Comparison of ENCODE assay signal across 8 cellular contexts in genomic region chr4:40749717-40750460, GRCh38. TPM values are rescaled to one million over a fixed set of nuclear protein-coding genes. Genes with fewer than 3 reads are reported as not detected.
A peak's percentile ranks its signal among the peaks of the same experiment; 100 is the strongest.
DNase-seq lines count a peak whose midpoint lies in the region; ATAC-seq, FAIRE-seq and TF ChIP-seq lines count a peak whose summit lies in the region.

A gene with protein sequence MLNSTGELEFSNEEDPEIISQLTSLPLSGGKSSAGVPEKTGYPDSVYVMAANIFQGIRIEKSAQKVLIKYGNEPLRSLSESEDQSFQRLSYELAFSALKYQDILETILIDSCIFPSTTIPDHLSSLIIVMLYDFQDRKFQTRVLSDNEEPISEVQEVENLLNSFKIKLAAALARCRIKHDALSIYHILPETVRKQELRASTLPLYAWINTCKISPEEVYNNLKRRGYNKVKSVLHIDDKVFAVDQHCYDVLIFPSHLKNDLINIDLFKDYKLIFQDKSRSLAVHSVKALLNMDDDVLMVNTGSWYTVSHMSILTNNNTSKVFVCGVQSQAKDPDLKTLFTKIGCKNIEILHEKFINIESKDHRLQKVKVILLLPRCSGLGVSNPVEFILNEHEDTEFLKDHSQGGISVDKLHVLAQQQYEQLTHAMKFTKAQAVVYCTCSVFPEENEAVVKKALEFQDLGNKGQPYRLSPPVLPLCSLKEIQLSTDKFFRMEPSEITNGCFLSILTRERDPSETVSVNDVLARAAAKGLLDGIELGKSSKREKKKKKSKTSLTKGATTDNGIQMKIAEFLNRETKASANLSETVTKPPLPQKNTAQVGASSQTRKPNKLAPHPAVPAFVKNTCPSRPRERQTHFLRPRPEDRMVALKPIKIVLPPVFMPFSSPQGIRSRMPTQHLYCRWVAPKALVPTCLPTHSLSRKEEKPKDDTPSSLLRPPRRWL (plus strand): TSS chr4:40749955. CDS start chr4:40750694, 739 bp downstream.

- peak within 1 kb of the TSS; percentile 57 for H3K4me3 Mint-ChIP-seq in activated CD4-positive, alpha-beta T cell treated with anti-CD3 and anti-CD28 coated beads for 36 hours
- peak within 1 kb of the TSS; percentile 84 for H3K4me3 Mint-ChIP-seq in T-helper 17 cell
- H3K4me3 Mint-ChIP-seq in type B pancreatic cell, result peak within 1 kb of the TSS; percentile 88

- H3K4me1 ChIP-seq in endothelial cell of umbilical vein (ENCODE audit: control insufficient read depth, extremely low read depth, insufficient read depth, low read length) (peaks cover 12% of the 10 kb centered on the region), mucosa of stomach (ENCODE audit: control insufficient read depth, insufficient read depth, low read length) (no peaks in the 10 kb centered on the region)

- CTCF ChIA-PET in activated CD4-positive, alpha-beta T cell treated with anti-CD3 and anti-CD28 coated beads for 36 hours (lab: Charles Lee), result interaction anchor here (1.1 kb wide), 1 partner anchor 93 kb away, joined by 3 read pairs; no protein-coding TSS in a partner anchor
- CTCF ChIA-PET in endothelial cell of umbilical vein (lab: Charles Lee), result interaction anchor here (0.6 to 1.0 kb wide), 2 partner anchors 147 to 516 kb away, joined by 3 read pairs; no protein-coding TSS in a partner anchor

- no peaks in the 10 kb centered on the region for H4K20me1 ChIP-seq in endothelial cell of umbilical vein (replicated peaks; ENCODE audit: control insufficient read depth, extremely low read depth, insufficient read depth, low read length)

- no peak within 1 kb of the TSS for H3K27ac Mint-ChIP-seq in activated CD4-positive, alpha-beta T cell treated with anti-CD3 and anti-CD28 coated beads for 36 hours
- peak within 1 kb of the TSS; percentile 56 for H3K27ac Mint-ChIP-seq in T-helper 17 cell
- peak within 1 kb of the TSS; percentile 86 for H3K27ac Mint-ChIP-seq in type B pancreatic cell

- TF ChIP-seq CTCF in endothelial cell of umbilical vein (IDR thresholded peaks at IDR 0.05; ENCODE audit: extremely low read depth in 1 of 2, insufficient read depth in 1 of 2, low read depth in 1 of 2, low read length in 2 of 2), result no peak
- no peak for TF ChIP-seq CTCF in type B pancreatic cell (conservative IDR thresholded peaks at IDR 0.05)

- H3K9me3 Mint-ChIP-seq in activated CD4-positive, alpha-beta T cell treated with anti-CD3 and anti-CD28 coated beads for 36 hours (ENCODE audit: low read depth), result peaks cover 2% of the 10 kb centered on the region
- H3K9me3 Mint-ChIP-seq in type B pancreatic cell, result peaks cover 4% of the 10 kb centered on the region

- H3K9me1 ChIP-seq in endothelial cell of umbilical vein (replicated peaks; ENCODE audit: control insufficient read depth, extremely low read depth, insufficient read depth, low read length), result no peaks in the 10 kb centered on the region

- no peak for FAIRE-seq in endothelial cell of umbilical vein (lab: Jason Lieb, UNC)

- H3K36me3 Mint-ChIP-seq in activated CD4-positive, alpha-beta T cell treated with anti-CD3 and anti-CD28 coated beads for 36 hours (ENCODE audit: low read depth), result peaks cover 1% of the 10 kb centered on the region
- peaks cover 2% of the 10 kb centered on the region for H3K36me3 Mint-ChIP-seq in T-helper 17 cell (ENCODE audit: low read depth)
- H3K36me3 Mint-ChIP-seq in type B pancreatic cell, result peaks cover 10% of the 10 kb centered on the region

- H3K4me2 ChIP-seq in endothelial cell of umbilical vein (ENCODE audit: insufficient read depth, low read length), result peak within 1 kb of the TSS; percentile 58

- no peaks in the 10 kb centered on the region for H3K79me2 ChIP-seq in endothelial cell of umbilical vein (ENCODE audit: control insufficient read depth, insufficient read depth, low read length)

- in situ Hi-C loops in KBM-7 (cut with MboI; ENCODE audit: low pct_unique_long_range_greater_than_20kb, low sequenced_read_pairs), result no loop called here

- H3K27me3 ChIP-seq in endothelial cell of umbilical vein (ENCODE audit: control insufficient read depth in 2 of 2, insufficient read depth in 2 of 2, low read length in 2 of 2) (peaks cover 25 to 26% of the 10 kb centered on the region in 2 experiments), mucosa of stomach (ENCODE audit: control insufficient read depth, insufficient read depth, low read length) (no peaks in the 10 kb centered on the region)

- peak; percentile 70 for ATAC-seq in activated CD4-positive, alpha-beta T cell treated with anti-CD3 and anti-CD28 coated beads for 36 hours
- peak; percentile 81 for ATAC-seq in T-helper 17 cell

- TF ChIP-seq POLR2A in endothelial cell of umbilical vein (IDR thresholded peaks at IDR 0.05; ENCODE audit: low read depth, low read length), result no peak

- peaks cover 30% of the 10 kb centered on the region for H3K27me3 Mint-ChIP-seq in activated CD4-positive, alpha-beta T cell treated with anti-CD3 and anti-CD28 coated beads for 36 hours
- H3K27me3 Mint-ChIP-seq in T-helper 17 cell, result peaks cover 35% of the 10 kb centered on the region
- H3K27me3 Mint-ChIP-seq in type B pancreatic cell, result peaks cover 3% of the 10 kb centered on the region

- peaks cover 5% of the 10 kb centered on the region for H3K4me1 Mint-ChIP-seq in activated CD4-positive, alpha-beta T cell treated with anti-CD3 and anti-CD28 coated beads for 36 hours
- H3K4me1 Mint-ChIP-seq in T-helper 17 cell (peaks cover 3% of the 10 kb centered on the region), type B pancreatic cell (ENCODE audit: unreplicated experiment) (peaks cover 17% of the 10 kb centered on the region)

- no peaks in the 10 kb centered on the region for H3K9me3 ChIP-seq in T-helper 17 cell (ENCODE audit: control insufficient read depth, low read length, poor library complexity, severe bottlenecking)
- no peaks in the 10 kb centered on the region for H3K9me3 ChIP-seq in endothelial cell of umbilical vein (replicated peaks; ENCODE audit: control insufficient read depth, insufficient read depth, low read length)
- no peaks in the 10 kb centered on the region for H3K9me3 ChIP-seq in mucosa of stomach (ENCODE audit: control insufficient read depth, low read length)

- intact Hi-C loops in activated CD4-positive, alpha-beta T cell treated with anti-CD3 and anti-CD28 coated beads for 36 hours (cut with DNase I, micrococcal nuclease), result no loop called here
- intact Hi-C loops in endothelial cell of umbilical vein (cut with micrococcal nuclease), result no loop called here

- H2AFZ ChIP-seq in endothelial cell of umbilical vein (ENCODE audit: low read depth, low read length), result peak within 1 kb of the TSS; percentile 76

- H3K27ac ChIP-seq in endothelial cell of umbilical vein (ENCODE audit: insufficient read depth, low read depth, low read length), result no peak within 1 kb of the TSS

- H3K9ac ChIP-seq in endothelial cell of umbilical vein (replicated peaks; ENCODE audit: extremely low read depth, insufficient read depth, low read length) (no peak within 1 kb of the TSS), mucosa of stomach (ENCODE audit: low read length) (peak within 1 kb of the TSS; percentile 81)

- H3K36me3 ChIP-seq in endothelial cell of umbilical vein (ENCODE audit: control insufficient read depth in 2 of 2, extremely low read depth in 1 of 2, insufficient read depth in 2 of 2, low read length in 2 of 2), result no peaks in the 10 kb centered on the region
- H3K36me3 ChIP-seq in mucosa of stomach (ENCODE audit: control insufficient read depth, insufficient read depth, low read length), result no peaks in the 10 kb centered on the region

- BruUV-seq in endothelial cell of umbilical vein (replicated peaks; lab: Mats Ljungman, UMichigan), result no TSS peak

- POLR2A ChIA-PET in activated CD4-positive, alpha-beta T cell treated with anti-CD3 and anti-CD28 coated beads for 36 hours (lab: Charles Lee), result no interaction called here
- POLR2A ChIA-PET in endothelial cell of umbilical vein (lab: Charles Lee), result no interaction called here

- DNase-seq in activated CD4-positive, alpha-beta T cell treated with anti-CD3 and anti-CD28 coated beads for 36 hours, result peak; percentile 61
- DNase-seq in activated CD4-positive, alpha-beta T cell treated with anti-CD3 and anti-CD28 coated beads, Interleukin-2, amount 50 U/mL, for 4 hours, result no peak
- DNase-seq in Jurkat, Clone E6-1 (ENCODE audit: low read depth, low spot score), result no peak
- DNase-seq in T-helper 17 cell (peak in 1 of 3 donors; percentile 13), endothelial cell of umbilical vein (ENCODE audit: low read depth, low spot score) (peak; percentile 10), type B pancreatic cell (ENCODE audit: extremely low spot score, unreplicated experiment) (peak; percentile 89), KBM-7 (no peak)

- H3K4me3 ChIP-seq in Jurkat, Clone E6-1 (ENCODE audit: low read length), result peak within 1 kb of the TSS; percentile 5; the same call in 1 of the 2 replicates
- H3K4me3 ChIP-seq in endothelial cell of umbilical vein (replicated peaks in 1 of 3; ENCODE audit: insufficient read depth in 1 of 3, low read depth in 1 of 3, low read length in 3 of 3) (peak within 1 kb of the TSS; percentile 7 to 24 (median 16)), mucosa of stomach (ENCODE audit: low read length) (peak within 1 kb of the TSS; percentile 75)

- dilution Hi-C loops in endothelial cell of umbilical vein (cut with MboI; ENCODE audit: extremely low pct_ligation_motif_present, low sequenced_read_pairs), result no loop called here

TF ChIP-seq in endothelial cell of umbilical vein, 7 proteins besides CTCF, POLR2A, EP300 and RAD21:
- TF ChIP-seq MAX (IDR thresholded peaks at IDR 0.05; ENCODE audit: insufficient read depth, insufficient read length) (no peak), MYC (IDR thresholded peaks at IDR 0.05; ENCODE audit: low read depth, low read length) (no peak), EZH2 (IDR thresholded peaks at IDR 0.05; ENCODE audit: borderline replicate concordance, low read depth, low read length, severe bottlenecking) (peak; percentile 75)

RNA-seq across cellular contexts. Expression of the gene that starts here (rescaled TPM):
- total RNA-seq in activated CD4-positive, alpha-beta T cell treated with anti-CD3 and anti-CD28 coated beads for 36 hours, result under 1 TPM; 0.16 to 0.23 TPM
- not detected for polyA plus RNA-seq in Jurkat, Clone E6-1 (2012; ENCODE audit: insufficient read depth, insufficient read length)
- total RNA-seq in T-helper 17 cell (1 to 10 TPM in 1 of 2 donors, not detected in 1; 1.2 TPM), endothelial cell of umbilical vein (0.18 and 0.20 TPM in 2 replicates), type B pancreatic cell (ENCODE audit: low replicate concordance) (8.3 and 12.3 TPM in 2 replicates)
- 0.03 TPM in 1 of 2 replicates, not detected in the other for polyA plus RNA-seq in endothelial cell of umbilical vein
- polyA plus RNA-seq in endothelial cell of umbilical vein (2011; cell fraction: cytosol; rRNA removed), result 0.05 and 0.08 TPM in 2 replicates
- not detected in 2 replicates for polyA plus RNA-seq in endothelial cell of umbilical vein (2011; cell fraction: nucleus; rRNA removed)
- not detected in 2 replicates for polyA plus RNA-seq in endothelial cell of umbilical vein (2012)
- polyA minus RNA-seq in endothelial cell of umbilical vein, result 0.19 TPM in 1 of 2 replicates, not detected in the other
- not detected for polyA minus RNA-seq in endothelial cell of umbilical vein (2011; cell fraction: cytosol; rRNA and poly(A)+ RNA removed)
- polyA minus RNA-seq in endothelial cell of umbilical vein (2011; cell fraction: nucleus; rRNA and poly(A)+ RNA removed), result not detected in 2 replicates

Comparison
In these comparisons a context has a peak if more than half of its experiments do, and no peak if none do; other contexts are left out.
1. Peak in DNase-seq and ATAC-seq in activated CD4-positive, alpha-beta T cell treated with anti-CD3 and anti-CD28 coated beads for 36 hours; RNA of the gene not detected or under 1 TPM.
2. Peak in DNase-seq, H3K4me3 ChIP-seq and H3K4me2 ChIP-seq in endothelial cell of umbilical vein; RNA of the gene not detected or under 1 TPM.
3. H3K4me3 ChIP-seq: peak in every context shown above with its lines; median percentile 75 in mucosa of stomach; 16 in endothelial cell of umbilical vein; 5 in Jurkat, Clone E6-1.